ENCODE assay signal across 8 cellular contexts in the genomic region with DNA sequence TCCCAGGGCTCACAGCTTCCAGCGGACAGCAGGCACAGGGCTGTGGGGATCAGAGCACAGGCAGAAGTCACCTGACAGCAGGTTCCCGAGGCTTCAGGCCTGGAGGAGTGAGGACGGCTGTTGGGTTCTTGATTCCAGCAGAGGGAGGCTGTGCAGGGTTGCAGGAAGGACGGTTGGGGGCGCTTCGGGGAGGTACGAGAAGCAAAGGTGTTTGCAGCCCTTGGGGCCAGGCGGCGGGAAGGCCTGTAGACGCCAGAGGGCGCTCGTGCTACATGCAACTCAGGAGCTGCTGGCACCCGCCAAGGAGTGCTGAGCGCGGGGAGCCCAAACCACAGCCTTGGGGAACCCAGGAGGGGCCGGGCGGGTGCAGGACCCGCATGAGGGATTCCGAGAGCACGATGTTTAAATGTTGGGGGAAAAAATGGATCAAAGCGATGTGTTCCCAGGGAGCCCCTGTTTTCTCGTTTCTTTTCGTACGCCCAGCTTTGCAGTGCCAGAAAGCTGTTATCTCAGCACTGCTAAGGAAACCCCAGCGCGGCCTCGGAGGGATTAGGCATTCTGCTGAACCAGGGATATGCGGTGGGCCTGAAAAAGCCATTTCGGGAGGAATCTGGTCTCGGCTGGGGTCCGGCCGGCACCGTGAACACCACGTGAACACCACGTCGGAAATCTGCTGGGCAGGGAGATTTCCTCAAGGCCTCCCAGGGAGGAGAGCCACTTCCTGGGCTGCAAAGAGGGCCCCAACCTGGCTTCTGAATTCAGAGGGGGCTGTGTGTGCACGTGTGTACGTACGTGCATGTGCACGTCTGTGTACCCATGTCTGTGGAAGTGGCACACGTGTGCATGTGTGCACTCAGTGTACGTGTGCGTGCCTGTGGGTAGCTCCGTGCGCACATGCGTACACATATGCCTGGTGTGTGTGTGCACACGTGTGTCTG.
DNase-seq lines count a peak whose midpoint lies in the region; ATAC-seq and TF ChIP-seq lines count a peak whose summit lies in the region.

No MANE protein-coding gene starts in this region.

- no peaks in the 10 kb centered on the region for H3K9me3 Mint-ChIP-seq in activated T-helper 17 cell treated with anti-CD3 and anti-CD28 coated beads, Interleukin-2, amount 50 U/mL, for 72 hours
- H3K9me3 Mint-ChIP-seq in nephron, result no peaks in the 10 kb centered on the region
- no peaks in the 10 kb centered on the region for H3K9me3 Mint-ChIP-seq in stimulated activated naive B cell treated with anti-CD40 and anti-IgM and Interleukin-4, amounts not matched to agents 10 μg/mL and 1 μg/mL and 100 μg/mL, for 72 hours

- H3K36me3 Mint-ChIP-seq in activated T-helper 17 cell treated with anti-CD3 and anti-CD28 coated beads, Interleukin-2, amount 50 U/mL, for 72 hours (ENCODE audit: low read depth), result no peaks in the 10 kb centered on the region
- H3K36me3 Mint-ChIP-seq in nephron (ENCODE audit: low read depth), result no peaks in the 10 kb centered on the region
- no peaks in the 10 kb centered on the region for H3K36me3 Mint-ChIP-seq in stimulated activated naive B cell treated with anti-CD40 and anti-IgM and Interleukin-4, amounts not matched to agents 10 μg/mL and 1 μg/mL and 100 μg/mL, for 72 hours

- TF ChIP-seq CTCF in RWPE1 (conservative IDR thresholded peaks at IDR 0.05; ENCODE audit: low read depth), result peak; percentile 98
- peak; percentile 98 for TF ChIP-seq CTCF in fibroblast of the aortic adventitia (IDR thresholded peaks at IDR 0.05; ENCODE audit: insufficient read depth, low read length)
- TF ChIP-seq CTCF in nephron (IDR thresholded peaks at IDR 0.05; ENCODE audit: unreplicated experiment in 3 of 3), result peak; percentile 99 to 100 (median 99)

- no peaks in the 10 kb centered on the region for H3K27me3 Mint-ChIP-seq in activated T-helper 17 cell treated with anti-CD3 and anti-CD28 coated beads, Interleukin-2, amount 50 U/mL, for 72 hours
- H3K27me3 Mint-ChIP-seq in nephron (ENCODE audit: low read depth), result peaks cover 3% of the 10 kb centered on the region
- H3K27me3 Mint-ChIP-seq in stimulated activated naive B cell treated with anti-CD40 and anti-IgM and Interleukin-4, amounts not matched to agents 10 μg/mL and 1 μg/mL and 100 μg/mL, for 72 hours, result peaks cover 0 to 32% of the 10 kb centered on the region in 2 donors

- peak; percentile 57 for ATAC-seq in GM21576 (IDR thresholded peaks at IDR 0.05; ENCODE audit: unreplicated experiment)
- peak; percentile 90 for ATAC-seq in activated T-helper 17 cell treated with anti-CD3 and anti-CD28 coated beads, Interleukin-2, amount 50 U/mL, for 72 hours (replicated peaks)
- ATAC-seq in stimulated activated naive B cell treated with anti-CD40 and anti-IgM and Interleukin-4, amounts not matched to agents 10 μg/mL and 1 μg/mL and 100 μg/mL, for 72 hours (replicated peaks), result peak; percentile 92

- H3K4me3 Mint-ChIP-seq in activated T-helper 17 cell treated with anti-CD3 and anti-CD28 coated beads, Interleukin-2, amount 50 U/mL, for 72 hours, result peak overlapping the region; percentile 61
- peak overlapping the region; percentile 34 to 68 (median 64) for H3K4me3 Mint-ChIP-seq in nephron
- peak overlapping the region; percentile 73 to 86 for H3K4me3 Mint-ChIP-seq in stimulated activated naive B cell treated with anti-CD40 and anti-IgM and Interleukin-4, amounts not matched to agents 10 μg/mL and 1 μg/mL and 100 μg/mL, for 72 hours

- H3K4me1 Mint-ChIP-seq in activated T-helper 17 cell treated with anti-CD3 and anti-CD28 coated beads, Interleukin-2, amount 50 U/mL, for 72 hours, result no peaks in the 10 kb centered on the region
- H3K4me1 Mint-ChIP-seq in nephron, result peaks cover 25% of the 10 kb centered on the region
- H3K4me1 Mint-ChIP-seq in stimulated activated naive B cell treated with anti-CD40 and anti-IgM and Interleukin-4, amounts not matched to agents 10 μg/mL and 1 μg/mL and 100 μg/mL, for 72 hours, result peaks cover 17 to 28% of the 10 kb centered on the region in 2 donors

- H3K27ac ChIP-seq in RWPE1, result peak overlapping the region; percentile 78

- H3K27ac Mint-ChIP-seq in activated T-helper 17 cell treated with anti-CD3 and anti-CD28 coated beads, Interleukin-2, amount 50 U/mL, for 72 hours, result no peak overlapping the region
- peak overlapping the region; percentile 91 to 98 (median 96) for H3K27ac Mint-ChIP-seq in nephron
- H3K27ac Mint-ChIP-seq in stimulated activated naive B cell treated with anti-CD40 and anti-IgM and Interleukin-4, amounts not matched to agents 10 μg/mL and 1 μg/mL and 100 μg/mL, for 72 hours, result peak overlapping the region; percentile 68

- H3K4me3 ChIP-seq in fibroblast of the aortic adventitia (ENCODE audit: low read depth, low read length), result peak overlapping the region; percentile 35

- POLR2A ChIA-PET in RWPE1 (lab: Yijun Ruan, JAX; ENCODE audit: low non-redundant PET), result interaction anchor here (0.8 to 1.0 kb wide), 2 partner anchors 355 to 370 kb away, joined by 3 read pairs; a partner anchor contains a TSS

- CTCF ChIA-PET in RWPE1 (lab: Yijun Ruan, JAX), result interaction anchor here (0.5 to 5.3 kb wide), 37 partner anchors 9 to 559 kb away, joined by 3 to 324 read pairs (median 3); a partner anchor contains a TSS

- DNase-seq in COR-L47 (lab: John Stamatoyannopoulos, UW) (peak; percentile 94), LoVo (ENCODE audit: low spot score) (peak; percentile 84), RWPE1 (ENCODE audit: low spot score) (peak; percentile 74), fibroblast of the aortic adventitia (ENCODE audit: low read depth) (peak; percentile 89)
- DNase-seq in stimulated activated naive B cell treated with anti-CD40 and anti-IgM and Interleukin-4, amounts not matched to agents 10 μg/mL and 1 μg/mL and 100 μg/mL, for 72 hours, result peak; percentile 84

Comparison
In these comparisons a context has a peak if more than half of its experiments do, and no peak if none do; other contexts are left out.
1. Peak in every context shown above with its lines: DNase-seq, ATAC-seq, H3K4me3 ChIP-seq and H3K27ac ChIP-seq.